In genomic region chr9:120877276-120878034, GRCh38 we compare ENCODE assay signal across 1 cellular context.
TF ChIP-seq lines count a peak whose summit lies in the region.

No MANE protein-coding gene starts in this region.

TF ChIP-seq in H1, 55 proteins besides CTCF, POLR2A, EP300 and RAD21:
- TF ChIP-seq HDAC2 (IDR thresholded peaks at IDR 0.05; ENCODE audit: borderline replicate concordance in 1 of 2, low read depth in 2 of 2, low read length in 2 of 2), result no peak
- no peak for TF ChIP-seq SAP30 (IDR thresholded peaks at IDR 0.05; ENCODE audit: insufficient read depth, insufficient replicate concordance, low read length)
- no peak for TF ChIP-seq CBX8 (IDR thresholded peaks at IDR 0.05; ENCODE audit: borderline replicate concordance, low read depth, low read length)
- no peak for TF ChIP-seq EZH2 (IDR thresholded peaks at IDR 0.05; ENCODE audit: low read depth, low read length, severe bottlenecking)
- TF ChIP-seq SP2 (IDR thresholded peaks at IDR 0.05; ENCODE audit: low read length), result no peak
- TF ChIP-seq CBX5 (IDR thresholded peaks at IDR 0.05; ENCODE audit: low read depth, low read length), result no peak
- no peak for TF ChIP-seq JUND (IDR thresholded peaks at IDR 0.05; ENCODE audit: low read length)
- TF ChIP-seq RXRA (IDR thresholded peaks at IDR 0.05; ENCODE audit: insufficient read depth, low read depth, low read length), result no peak
- no peak for TF ChIP-seq CHD7 (IDR thresholded peaks at IDR 0.05; ENCODE audit: insufficient replicate concordance, low read length)
- TF ChIP-seq RFX5 (IDR thresholded peaks at IDR 0.05; ENCODE audit: borderline replicate concordance, low read depth, low read length), result no peak
- no peak for TF ChIP-seq ASH2L (IDR thresholded peaks at IDR 0.05; ENCODE audit: low read length)
- TF ChIP-seq TCF12 (IDR thresholded peaks at IDR 0.05; ENCODE audit: low read depth, low read length), result no peak
- peak; percentile 17; the same call in 1 of the 2 replicates for TF ChIP-seq TAF1 (IDR thresholded peaks at IDR 0.05; ENCODE audit: low read depth, low read length)
- TF ChIP-seq KDM4A (IDR thresholded peaks at IDR 0.05; ENCODE audit: low read depth, low read length, severe bottlenecking), result peak; percentile 33
- TF ChIP-seq ATF3 (IDR thresholded peaks at IDR 0.05; ENCODE audit: insufficient read depth, low read depth, low read length), result no peak
- peak; percentile 71; the same call in 1 of the 2 replicates for TF ChIP-seq YY1 (IDR thresholded peaks at IDR 0.05; ENCODE audit: low read depth, low read length)
- no peak for TF ChIP-seq NRF1 (IDR thresholded peaks at IDR 0.05; ENCODE audit: low read depth, low read length)
- 0 out of 2 replicates have a peak, but pooled peaks have one; percentile 25 for TF ChIP-seq CREB1 (IDR thresholded peaks at IDR 0.05)
- no peak for TF ChIP-seq BCL11A (IDR thresholded peaks at IDR 0.05; ENCODE audit: low read depth in 2 of 2, low read length in 2 of 2)
- no peak for TF ChIP-seq SIX5 (IDR thresholded peaks at IDR 0.05; ENCODE audit: low read depth, low read length)
- TF ChIP-seq RNF2 (IDR thresholded peaks at IDR 0.05; ENCODE audit: borderline replicate concordance, low read depth, low read length, missing control alignments, poor library complexity, severe bottlenecking), result no peak
- TF ChIP-seq CTBP2 (IDR thresholded peaks at IDR 0.05; ENCODE audit: borderline replicate concordance, insufficient read depth, insufficient read length, low read length), result no peak
- no peak for TF ChIP-seq CHD1 (IDR thresholded peaks at IDR 0.05; ENCODE audit: low read depth, low read length)
- no peak; the same call in 1 of the 2 replicates for TF ChIP-seq GABPA (IDR thresholded peaks at IDR 0.05; ENCODE audit: borderline replicate concordance, insufficient read depth, low read length)
- TF ChIP-seq KDM1A (IDR thresholded peaks at IDR 0.05; ENCODE audit: borderline replicate concordance, low read length), result no peak
- no peak for TF ChIP-seq TEAD4 (IDR thresholded peaks at IDR 0.05; ENCODE audit: low read depth, low read length)
- TF ChIP-seq E2F6 (IDR thresholded peaks at IDR 0.05), result peak; percentile 69
- no peak for TF ChIP-seq POU5F1 (IDR thresholded peaks at IDR 0.05; ENCODE audit: low read depth, low read length)
- no peak for TF ChIP-seq SUZ12 (IDR thresholded peaks at IDR 0.05; ENCODE audit: low read length)
- TF ChIP-seq ATF2 (IDR thresholded peaks at IDR 0.05; ENCODE audit: low read length), result no peak
- no peak for TF ChIP-seq USF2 (IDR thresholded peaks at IDR 0.05; ENCODE audit: low read length)
- TF ChIP-seq TBP (IDR thresholded peaks at IDR 0.05; ENCODE audit: low read depth, low read length), result no peak
